In the genomic region with DNA sequence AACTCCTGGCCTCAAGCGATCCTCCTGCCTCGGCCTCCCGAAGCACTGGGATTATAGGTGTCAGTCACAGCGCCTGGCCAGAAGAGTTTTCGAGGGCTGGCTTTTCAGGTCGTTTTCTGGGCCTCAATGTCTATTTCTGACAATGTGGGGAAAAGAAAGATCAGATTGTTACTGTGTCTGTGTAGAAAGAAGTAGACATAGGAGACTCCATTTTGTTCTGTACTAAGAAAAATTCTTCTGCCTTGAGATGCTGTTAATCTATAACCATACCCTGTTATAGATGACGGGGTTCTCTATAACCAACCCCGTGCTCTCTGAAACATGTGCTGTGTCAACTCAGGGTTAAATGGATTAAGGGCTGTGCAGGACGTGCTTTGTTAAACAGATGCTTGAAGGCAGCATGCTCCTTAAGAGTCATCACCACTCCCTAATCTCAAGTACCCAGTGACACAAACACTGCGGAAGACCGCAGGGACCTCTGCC, we compare ENCODE assay signal across 19 cellular contexts. TPM values are rescaled to one million over a fixed set of nuclear protein-coding genes. Genes with fewer than 3 reads are reported as not detected.
DNase-seq lines count a peak whose midpoint lies in the region; ATAC-seq and TF ChIP-seq lines count a peak whose summit lies in the region.
"Not testable (repeated sequence)": the region's sequence is repeated elsewhere in the genome, so short reads cannot be mapped to it uniquely, and the experiment has no call there.
"Had no signal": no experiment of that assay in that cellular context is flagged by ENCODE, and none has a peak within 500 bp of the region (broad histone marks: within the 10 kb centered on the region; RNA-seq: fewer than 3 reads in every experiment).

No MANE protein-coding gene starts in this region.

- TF ChIP-seq CTCF in GM23338 (conservative IDR thresholded peaks at IDR 0.05; ENCODE audit: low read depth in 2 of 2); WERI-Rb-1 (IDR thresholded peaks at IDR 0.05; ENCODE audit: low read depth, low read length); endodermal cell (conservative IDR thresholded peaks at IDR 0.05); lower lobe of right lung (IDR thresholded peaks at IDR 0.05): not testable (repeated sequence)

- not testable (repeated sequence) for H3K4me3 ChIP-seq in BLaER1 treated with 17β-estradiol and CSF1 and Interleukin-3, amounts not matched to agents 10 nM and 100 nM; GM23338; endodermal cell (ENCODE audit: low read length)
- H3K4me3 ChIP-seq in WERI-Rb-1 (ENCODE audit: low read depth, low read length): peak overlapping the region; percentile 100
- H3K4me3 ChIP-seq in lower lobe of right lung: peak overlapping the region; percentile 99

- H3K27ac Mint-ChIP-seq in GM23338 (peak overlapping the region; percentile 98; the same call in 1 of the 2 replicates), endodermal cell (peak overlapping the region; percentile 96)
- H3K27ac Mint-ChIP-seq in activated T-helper 17 cell treated with anti-CD3 and anti-CD28 coated beads, Interleukin-2, amount 50 U/mL, for 72 hours: peak overlapping the region; percentile 94

- H3K27me3 ChIP-seq in BLaER1 treated with 17β-estradiol and CSF1 and Interleukin-3, amounts not matched to agents 10 nM and 100 nM; GM23338 (ENCODE audit: insufficient read depth); WERI-Rb-1 (ENCODE audit: insufficient read depth, low read depth, severe bottlenecking); endodermal cell (ENCODE audit: control insufficient read depth, insufficient read depth, low read length, poor library complexity, severe bottlenecking); lower lobe of right lung (ENCODE audit: low read depth): not testable (repeated sequence)

- not testable (repeated sequence) for DNase-seq in GM23338 (ENCODE audit: low spot score); WERI-Rb-1; endodermal cell; lower lobe of right lung
- DNase-seq in NCI-H82 treated with DMSO at 0.1 percent for 48 hours (lab: John Stamatoyannopoulos, UW; ENCODE audit: unreplicated experiment) (peak; percentile 69), renal cortical epithelial cell (ENCODE audit: low read depth) (peak; percentile 44)

- not testable (repeated sequence) for H3K9me3 ChIP-seq in BLaER1 treated with 17β-estradiol and CSF1 and Interleukin-3, amounts not matched to agents 10 nM and 100 nM (replicated peaks in 1 of 11); WERI-Rb-1 (ENCODE audit: severe bottlenecking); endodermal cell (ENCODE audit: control insufficient read depth, low read length); lower lobe of right lung

- peaks cover 0 to 33% (median 17%) of the 10 kb centered on the region in 11 experiments; a peak in 15 of 22 replicates for H4K20me1 ChIP-seq in BLaER1 treated with 17β-estradiol and CSF1 and Interleukin-3, amounts not matched to agents 10 nM and 100 nM
- H4K20me1 ChIP-seq in GM23338 (replicated peaks; ENCODE audit: insufficient read depth): not testable (repeated sequence)

- H3K36me3 ChIP-seq in BLaER1 treated with 17β-estradiol and CSF1 and Interleukin-3, amounts not matched to agents 10 nM and 100 nM: peaks cover 29 to 66% (median 54%) of the 10 kb centered on the region in 11 experiments
- H3K36me3 ChIP-seq in GM23338 (ENCODE audit: insufficient read depth): peaks cover 13% of the 10 kb centered on the region
- peaks cover 48% of the 10 kb centered on the region for H3K36me3 ChIP-seq in WERI-Rb-1
- peaks cover 41% of the 10 kb centered on the region for H3K36me3 ChIP-seq in endodermal cell (ENCODE audit: control insufficient read depth, insufficient read depth, low read length)
- H3K36me3 ChIP-seq in lower lobe of right lung: peaks cover 38% of the 10 kb centered on the region

- not testable (repeated sequence) for H3K9me3 Mint-ChIP-seq in GM23338; activated T-helper 17 cell treated with anti-CD3 and anti-CD28 coated beads, Interleukin-2, amount 50 U/mL, for 72 hours; endodermal cell

- H3K4me3 Mint-ChIP-seq in GM23338 (peak overlapping the region; percentile 96; the same call in 1 of the 3 replicates), endodermal cell (peak overlapping the region; percentile 89)
- H3K4me3 Mint-ChIP-seq in activated T-helper 17 cell treated with anti-CD3 and anti-CD28 coated beads, Interleukin-2, amount 50 U/mL, for 72 hours: peak overlapping the region; percentile 89

- peak overlapping the region; percentile 89 to 97 (median 95); a peak in 16 of 22 replicates for H3K9ac ChIP-seq in BLaER1 treated with 17β-estradiol and CSF1 and Interleukin-3, amounts not matched to agents 10 nM and 100 nM
- H3K9ac ChIP-seq in endodermal cell (ENCODE audit: extremely low read depth, low read length, poor library complexity, severe bottlenecking): not testable (repeated sequence)

- H3K79me2 ChIP-seq in GM23338 (replicated peaks; ENCODE audit: insufficient read depth): peaks cover 23% of the 10 kb centered on the region

- H3K27me3 Mint-ChIP-seq in GM23338 (ENCODE audit: insufficient read depth, low read depth, poor library complexity): peaks cover 12% of the 10 kb centered on the region
- not testable (repeated sequence) for H3K27me3 Mint-ChIP-seq in activated T-helper 17 cell treated with anti-CD3 and anti-CD28 coated beads, Interleukin-2, amount 50 U/mL, for 72 hours; endodermal cell (ENCODE audit: insufficient read depth)

- H3K36me3 Mint-ChIP-seq in GM23338 (ENCODE audit: low read depth) (peaks cover 55% of the 10 kb centered on the region), endodermal cell (ENCODE audit: low read depth) (peaks cover 41% of the 10 kb centered on the region)
- H3K36me3 Mint-ChIP-seq in activated T-helper 17 cell treated with anti-CD3 and anti-CD28 coated beads, Interleukin-2, amount 50 U/mL, for 72 hours (ENCODE audit: low read depth): peaks cover 56% of the 10 kb centered on the region

- intact Hi-C loops in lower lobe of right lung (cut with DNase I): not testable (repeated sequence)

- peaks cover 18 to 28% (median 23%) of the 10 kb centered on the region in 10 experiments for H3K4me1 ChIP-seq in BLaER1 treated with 17β-estradiol and CSF1 and Interleukin-3, amounts not matched to agents 10 nM and 100 nM
- H3K4me1 ChIP-seq in GM23338 (ENCODE audit: insufficient read depth) (peaks cover 12% of the 10 kb centered on the region), lower lobe of right lung (peaks cover 21% of the 10 kb centered on the region)
- H3K4me1 ChIP-seq in endodermal cell (ENCODE audit: control insufficient read depth, insufficient read depth, low read length): not testable (repeated sequence)

- WGBS in endodermal cell (ENCODE audit: insufficient coverage in 1 of 2, insufficient read length in 1 of 2), 2 experiments: 83 to 92% methylated on average over 6 to 11 of the region's 11 CpGs

- H3K4me2 ChIP-seq in BLaER1 treated with 17β-estradiol and CSF1 and Interleukin-3, amounts not matched to agents 10 nM and 100 nM: peak overlapping the region; percentile 80 to 98 (median 97); a peak in 21 of 22 replicates
- H3K4me2 ChIP-seq in GM23338: not testable (repeated sequence)

- H3K4me1 Mint-ChIP-seq in GM23338: peaks cover 26% of the 10 kb centered on the region
- peaks cover 18% of the 10 kb centered on the region for H3K4me1 Mint-ChIP-seq in activated T-helper 17 cell treated with anti-CD3 and anti-CD28 coated beads, Interleukin-2, amount 50 U/mL, for 72 hours
- H3K4me1 Mint-ChIP-seq in endodermal cell: peaks cover 20% of the 10 kb centered on the region

- H3K9me2 ChIP-seq in GM23338 (ENCODE audit: insufficient read depth): not testable (repeated sequence)

- peak overlapping the region; percentile 43; the same call in 1 of the 2 replicates for H2AFZ ChIP-seq in GM23338

- not testable (repeated sequence) for ATAC-seq in GM23338; activated T-helper 17 cell treated with anti-CD3 and anti-CD28 coated beads, Interleukin-2, amount 50 U/mL, for 72 hours (replicated peaks)
- peak; percentile 9 to 50 for ATAC-seq in lower lobe of right lung

- H3F3A ChIP-seq in GM23338 (replicated peaks; ENCODE audit: low read depth): peaks cover 26% of the 10 kb centered on the region

- peak overlapping the region in 10 of 11 experiments; percentile 86 to 94 (median 90); a peak in 17 of 22 replicates for H3K27ac ChIP-seq in BLaER1 treated with 17β-estradiol and CSF1 and Interleukin-3, amounts not matched to agents 10 nM and 100 nM
- H3K27ac ChIP-seq in GM23338 (ENCODE audit: low read depth); endodermal cell (ENCODE audit: low read depth, low read length): not testable (repeated sequence)
- H3K27ac ChIP-seq in WERI-Rb-1 (peak overlapping the region; percentile 92), lower lobe of right lung (peak overlapping the region; percentile 85)

RNA-seq across cellular contexts. Expression of a gene that starts 1.3 kb away (rescaled TPM):
- 119 and 120 TPM in 2 replicates for total RNA-seq in GM23338 (2014; rRNA removed; shearing (Covaris generic))
- 139 and 145 TPM in 2 replicates for polyA plus RNA-seq in GM23338 (2016; fragmentation: Nextera tagmentation; extraction: Ambion mirVana)
- total RNA-seq in activated T-helper 17 cell treated with anti-CD3 and anti-CD28 coated beads, Interleukin-2, amount 50 U/mL, for 72 hours: 10 to 100 TPM; 51.5 to 95.1 TPM
- total RNA-seq in endodermal cell (10 to 100 TPM; 87.8 to 94.6 TPM), lower lobe of right lung (44.0 TPM), renal cortical epithelial cell (43.6 and 71.4 TPM in 2 replicates)
- 83.8 TPM for polyA plus RNA-seq in endodermal cell (2013, experiment 1 of 2)
- 79.7 TPM for polyA plus RNA-seq in endodermal cell (2013, experiment 2 of 2)

RNA-seq across cellular contexts. Expression of a gene that starts 19.4 kb away (rescaled TPM):
- total RNA-seq in GM23338 (2014; rRNA removed; shearing (Covaris generic)): 15.6 and 19.1 TPM in 2 replicates
- polyA plus RNA-seq in GM23338 (2016; fragmentation: Nextera tagmentation; extraction: Ambion mirVana): 9.8 and 9.9 TPM in 2 replicates
- total RNA-seq in activated T-helper 17 cell treated with anti-CD3 and anti-CD28 coated beads, Interleukin-2, amount 50 U/mL, for 72 hours: 1 to 10 TPM in 1 of 2 donors, under 1 TPM in 1; 0.16 to 1.2 TPM
- total RNA-seq in endodermal cell: 1 to 10 TPM; 2.0 to 4.3 TPM
- polyA plus RNA-seq in endodermal cell (2013, experiment 1 of 2): 46.8 TPM
- polyA plus RNA-seq in endodermal cell (2013, experiment 2 of 2): 39.5 TPM
- total RNA-seq in lower lobe of right lung: not detected
- 0.05 TPM in 1 of 2 replicates, not detected in the other for total RNA-seq in renal cortical epithelial cell
- total RNA-seq: esophagus muscularis mucosa, gastrocnemius medialis, sciatic nerve, urinary bladder had no signal
- polyA plus RNA-seq: urinary bladder had no signal

RNA-seq across cellular contexts. Expression of a gene that starts 34.0 kb away (rescaled TPM):
- 75.0 and 108 TPM in 2 replicates for total RNA-seq in GM23338 (2014; rRNA removed; shearing (Covaris generic))
- 144 and 150 TPM in 2 replicates for polyA plus RNA-seq in GM23338 (2016; fragmentation: Nextera tagmentation; extraction: Ambion mirVana)
- total RNA-seq in activated T-helper 17 cell treated with anti-CD3 and anti-CD28 coated beads, Interleukin-2, amount 50 U/mL, for 72 hours: 100 to 1,000 TPM; 182 to 239 TPM
- total RNA-seq in endodermal cell: 100 to 1,000 TPM; 130 to 139 TPM
- polyA plus RNA-seq in endodermal cell (2013, experiment 1 of 2): 97.6 TPM
- 85.8 TPM for polyA plus RNA-seq in endodermal cell (2013, experiment 2 of 2)
- total RNA-seq in lower lobe of right lung: 108 TPM
- total RNA-seq in renal cortical epithelial cell: 55.4 and 114 TPM in 2 replicates

RNA-seq across cellular contexts. Expression of a gene that starts 35.6 kb away (rescaled TPM):
- total RNA-seq in GM23338 (2014; rRNA removed; shearing (Covaris generic)): 8.7 and 13.8 TPM in 2 replicates
- 8.0 and 12.4 TPM in 2 replicates for polyA plus RNA-seq in GM23338 (2016; fragmentation: Nextera tagmentation; extraction: Ambion mirVana)
- total RNA-seq in activated T-helper 17 cell treated with anti-CD3 and anti-CD28 coated beads, Interleukin-2, amount 50 U/mL, for 72 hours: not detected
- total RNA-seq in endodermal cell (10 to 100 TPM in 1 of 2 donors, 1 to 10 TPM in 1; 8.7 to 15.3 TPM), lower lobe of right lung (not detected), renal cortical epithelial cell (not detected in 2 replicates)
- polyA plus RNA-seq in endodermal cell (2013, experiment 1 of 2): 1.9 TPM
- 1.6 TPM for polyA plus RNA-seq in endodermal cell (2013, experiment 2 of 2)
- total RNA-seq: activated CD4-positive, alpha-beta memory T cell treated with anti-CD3 and anti-CD28 coated beads, Interleukin-2, amount 10 ng/mL, durations not matched to agents 7 days and 5 days; activated naive CD4-positive, alpha-beta T cell treated with anti-CD3 and anti-CD28 coated beads, Interleukin-2, amount 50 U/mL, for 72 hours; astrocyte; cerebellum; esophagus muscularis mucosa; gastrocnemius medialis; H4; sciatic nerve; SJSA1; T-helper 2 cell treated with Interferon-gamma antibody and Interleukin-4, amounts not matched to agents 100 ng/mL and 5 ng/mL, for 36 hours had no signal
- polyA plus RNA-seq: urinary bladder had no signal

RNA-seq across cellular contexts. Expression of a gene that starts 43.6 kb away (rescaled TPM):
- total RNA-seq in GM23338 (2014; rRNA removed; shearing (Covaris generic)): 106 and 207 TPM in 2 replicates
- polyA plus RNA-seq in GM23338 (2016; fragmentation: Nextera tagmentation; extraction: Ambion mirVana): 1,901 and 2,135 TPM in 2 replicates
- 1,000 to 10,000 TPM; 2,984 to 3,090 TPM for total RNA-seq in activated T-helper 17 cell treated with anti-CD3 and anti-CD28 coated beads, Interleukin-2, amount 50 U/mL, for 72 hours
- 1,000 to 10,000 TPM; 1,674 to 1,990 TPM for total RNA-seq in endodermal cell
- 2,268 TPM for polyA plus RNA-seq in endodermal cell (2013, experiment 1 of 2)
- polyA plus RNA-seq in endodermal cell (2013, experiment 2 of 2): 2,119 TPM
- 1,586 TPM for total RNA-seq in lower lobe of right lung
- total RNA-seq in renal cortical epithelial cell: 34.7 and 44.3 TPM in 2 replicates
